8 cellular contexts compared by ENCODE assay signal in genomic region chr3:125062904-125063618, GRCh38. TPM values are rescaled to one million over a fixed set of nuclear protein-coding genes. Genes with fewer than 3 reads are reported as not detected.
DNase-seq lines count a peak whose midpoint lies in the region; ATAC-seq and TF ChIP-seq lines count a peak whose summit lies in the region.

No MANE protein-coding gene starts in this region.

- CTCF ChIA-PET in PC-3 (lab: Charles Lee) (interaction anchor here (0.6 kb wide), 1 partner anchor 11 kb away, joined by 4 read pairs; no protein-coding TSS in a partner anchor), HEK293T (lab: Yijun Ruan, JAX) (no interaction called here)

- POLR2A ChIA-PET in PC-3 (lab: Charles Lee; ENCODE audit: unreplicated experiment), result interaction anchor here (0.6 kb wide), 3 partner anchors 10 to 133 kb away, joined by 3 read pairs; no protein-coding TSS in a partner anchor
- POLR2A ChIA-PET in HEK293T (lab: Yijun Ruan, JAX), result no interaction called here

- DNase-seq in AG10803 (ENCODE audit: low read depth) (peak; percentile 99), PC-3 (peak; percentile 94), epithelial cell of proximal tubule (ENCODE audit: low read depth) (peak; percentile 73), mesothelial cell of epicardium (ENCODE audit: low spot score in 2 of 2, unreplicated experiment in 2 of 2) (no peak), NCI-H2107 (lab: John Stamatoyannopoulos, UW) (no peak), HEK293T (ENCODE audit: extremely low spot score) (no peak), DMS114 treated with DMSO at 0.1 percent for 48 hours (lab: John Stamatoyannopoulos, UW; ENCODE audit: unreplicated experiment) (no peak)

- H3K4me1 ChIP-seq in PC-3 (ENCODE audit: insufficient read depth, low read length), result peaks cover 41% of the 10 kb centered on the region

- no peaks in the 10 kb centered on the region for H3K79me2 ChIP-seq in PC-3 (ENCODE audit: low read length)

- H3K4me3 ChIP-seq in AG10803 (ENCODE audit: low read length) (no peak overlapping the region), PC-3 (ENCODE audit: low read length) (peak overlapping the region; percentile 39; the same call in 1 of the 2 replicates), epithelial cell of proximal tubule (ENCODE audit: low read depth, low read length) (no peak overlapping the region)

- H3K27me3 Mint-ChIP-seq in mesothelial cell of epicardium (ENCODE audit: low read depth), result peaks cover 19% of the 10 kb centered on the region

- H3K9ac ChIP-seq in PC-3 (ENCODE audit: low read length), result no peak overlapping the region

- ATAC-seq in PC-3, result peak; percentile 92
- ATAC-seq in HG03457 (IDR thresholded peaks at IDR 0.05; ENCODE audit: unreplicated experiment), result no peak

- H2AFZ ChIP-seq in PC-3 (ENCODE audit: low read length), result 0 out of 2 replicates have a peak overlapping the region, but pooled peaks have one; percentile 19

- H3K4me1 Mint-ChIP-seq in mesothelial cell of epicardium, result peaks cover 21% of the 10 kb centered on the region

- no peak for TF ChIP-seq CTCF in AG10803 (conservative IDR thresholded peaks at IDR 0.05; ENCODE audit: low read length)
- no peak for TF ChIP-seq CTCF in PC-3 (conservative IDR thresholded peaks at IDR 0.05; ENCODE audit: low read depth, low read length)
- no peak for TF ChIP-seq CTCF in epithelial cell of proximal tubule (conservative IDR thresholded peaks at IDR 0.05; ENCODE audit: low read depth, low read length)
- no peak for TF ChIP-seq CTCF in mesothelial cell of epicardium (IDR thresholded peaks at IDR 0.05; ENCODE audit: unreplicated experiment)

- H3K9me3 Mint-ChIP-seq in mesothelial cell of epicardium, result peaks cover 7% of the 10 kb centered on the region

- no peaks in the 10 kb centered on the region for H3F3A ChIP-seq in PC-3 (ENCODE audit: low read length, unreplicated experiment)

- H3K27ac Mint-ChIP-seq in mesothelial cell of epicardium, result peak overlapping the region; percentile 36

- H3K27me3 ChIP-seq in PC-3 (ENCODE audit: low read length), result no peaks in the 10 kb centered on the region

- intact Hi-C loops in PC-3 (cut with micrococcal nuclease), result loop anchor here (1.0 to 2.0 kb wide), 2 partner anchors 47 to 52 kb away; no protein-coding TSS in a partner anchor

- H3K27ac ChIP-seq in PC-3 (ENCODE audit: low read length), result peak overlapping the region; percentile 84

- no peaks in the 10 kb centered on the region for H4K20me1 ChIP-seq in PC-3 (ENCODE audit: low read length)

- BruUV-seq in PC-3 (replicated peaks; lab: Mats Ljungman, UMichigan), result no TSS peak

- no peaks in the 10 kb centered on the region for H3K36me3 ChIP-seq in PC-3 (ENCODE audit: low read depth, low read length)

- H3K9me3 ChIP-seq in PC-3 (ENCODE audit: low read length), result no peaks in the 10 kb centered on the region

- no peaks in the 10 kb centered on the region for H3K36me3 Mint-ChIP-seq in mesothelial cell of epicardium

- H3K9me2 ChIP-seq in PC-3 (replicated peaks; ENCODE audit: low read length), result no peaks in the 10 kb centered on the region

- no peak overlapping the region for H3K4me3 Mint-ChIP-seq in mesothelial cell of epicardium

- H3K4me2 ChIP-seq in PC-3 (ENCODE audit: low read length), result peak overlapping the region; percentile 79

TF ChIP-seq in HEK293T, 16 proteins besides CTCF, POLR2A, EP300 and RAD21:
- TF ChIP-seq PKNOX1 (IDR thresholded peaks at IDR 0.05), result no peak
- TF ChIP-seq FOXM1 (IDR thresholded peaks at IDR 0.05; ENCODE audit: borderline replicate concordance), result no peak
- TF ChIP-seq HDGF (IDR thresholded peaks at IDR 0.05; ENCODE audit: borderline replicate concordance), result no peak
- no peak for TF ChIP-seq SUZ12 (IDR thresholded peaks at IDR 0.05)
- TF ChIP-seq L3MBTL2 (conservative IDR thresholded peaks at IDR 0.05), result no peak
- no peak for TF ChIP-seq LEF1 (IDR thresholded peaks at IDR 0.05; ENCODE audit: borderline replicate concordance)
- no peak for TF ChIP-seq FOXA1 (IDR thresholded peaks at IDR 0.05)
- no peak for TF ChIP-seq TARDBP (IDR thresholded peaks at IDR 0.05)
- TF ChIP-seq NFRKB (IDR thresholded peaks at IDR 0.05), result no peak
- TF ChIP-seq SP1 (IDR thresholded peaks at IDR 0.05), result no peak
- no peak for TF ChIP-seq ELF4 (IDR thresholded peaks at IDR 0.05)
- no peak for TF ChIP-seq BHLHE40 (IDR thresholded peaks at IDR 0.05; ENCODE audit: borderline replicate concordance)

RNA-seq across cellular contexts. Expression of gene HEG1, which starts 7.3 kb away (rescaled TPM):
- total RNA-seq in PC-3 (2014; rRNA removed) (1.2 and 3.2 TPM in 2 replicates), epithelial cell of proximal tubule (17.6 and 19.6 TPM in 2 replicates), mesothelial cell of epicardium (12.8 to 14.4 TPM (median 13.8 TPM) in 3 replicates)

Comparison
In these comparisons a context has a peak if more than half of its experiments do, and no peak if none do; other contexts are left out.
1. DNase-seq: peak in AG10803 (single experiment), PC-3 (single experiment) and epithelial cell of proximal tubule (single experiment); none in mesothelial cell of epicardium (0 of 2), NCI-H2107 (single experiment), HEK293T (single experiment) and DMS114 treated with DMSO at 0.1 percent for 48 hours (single experiment).